2 cellular contexts compared by ENCODE assay signal in genomic region chr7:6571160-6571779, GRCh38.
TF ChIP-seq lines count a peak whose summit lies in the region.

No MANE protein-coding gene starts in this region.

TF ChIP-seq in SK-N-SH treated with all-trans-retinoic acid at 6 μM for 48 hours, 23 proteins besides CTCF, POLR2A, EP300 and RAD21 (continued from another document):
- TF ChIP-seq CSRNP3 (CRISPR knock-in tag; IDR thresholded peaks at IDR 0.05): no peak
- TF ChIP-seq SNAI2 (CRISPR knock-in tag; IDR thresholded peaks at IDR 0.05): no peak
- no peak for TF ChIP-seq CREB5 (CRISPR knock-in tag; IDR thresholded peaks at IDR 0.05; ENCODE audit: low read depth)
- TF ChIP-seq ZNF565 (CRISPR knock-in tag; conservative IDR thresholded peaks at IDR 0.05; ENCODE audit: low read depth): no peak
- TF ChIP-seq RARB (CRISPR knock-in tag; IDR thresholded peaks at IDR 0.05): no peak
- no peak for TF ChIP-seq CSDC2 (CRISPR knock-in tag; IDR thresholded peaks at IDR 0.05)
TF ChIP-seq in SK-N-SH treated with all-trans-retinoic acid at 6 μM for 48 hours: peak in this region for 0.

TF ChIP-seq in SK-N-SH, 30 proteins besides CTCF, POLR2A, EP300 and RAD21 (continued from another document):
- TF ChIP-seq USF2 (IDR thresholded peaks at IDR 0.05; ENCODE audit: borderline replicate concordance, low read depth, low read length) (no peak), RXRA (IDR thresholded peaks at IDR 0.05; ENCODE audit: borderline replicate concordance, low read depth) (no peak), SIN3A (IDR thresholded peaks at IDR 0.05; ENCODE audit: borderline replicate concordance, low read depth, low read length) (no peak), GABPA (IDR thresholded peaks at IDR 0.05; ENCODE audit: low read depth) (no peak), ZBTB33 (IDR thresholded peaks at IDR 0.05; ENCODE audit: borderline replicate concordance, low read depth) (no peak), MAX (IDR thresholded peaks at IDR 0.05; ENCODE audit: low read depth) (no peak), GATA2 (CRISPR knock-in tag; IDR thresholded peaks at IDR 0.05) (no peak), TAF1 (IDR thresholded peaks at IDR 0.05; ENCODE audit: borderline replicate concordance, low read depth, low read length) (no peak), FOXJ3 (CRISPR knock-in tag; IDR thresholded peaks at IDR 0.05) (no peak), FOXM1 (IDR thresholded peaks at IDR 0.05; ENCODE audit: low read depth) (no peak), SMC3 (IDR thresholded peaks at IDR 0.05; ENCODE audit: low read depth, low read length) (no peak), NFIC (IDR thresholded peaks at IDR 0.05; ENCODE audit: borderline replicate concordance) (no peak), MEF2A (IDR thresholded peaks at IDR 0.05; ENCODE audit: borderline replicate concordance, low read depth) (no peak)
TF ChIP-seq in SK-N-SH: peak in this region for 0.
